Comparison of ENCODE assay signal across 8 cellular contexts in the genomic region with DNA sequence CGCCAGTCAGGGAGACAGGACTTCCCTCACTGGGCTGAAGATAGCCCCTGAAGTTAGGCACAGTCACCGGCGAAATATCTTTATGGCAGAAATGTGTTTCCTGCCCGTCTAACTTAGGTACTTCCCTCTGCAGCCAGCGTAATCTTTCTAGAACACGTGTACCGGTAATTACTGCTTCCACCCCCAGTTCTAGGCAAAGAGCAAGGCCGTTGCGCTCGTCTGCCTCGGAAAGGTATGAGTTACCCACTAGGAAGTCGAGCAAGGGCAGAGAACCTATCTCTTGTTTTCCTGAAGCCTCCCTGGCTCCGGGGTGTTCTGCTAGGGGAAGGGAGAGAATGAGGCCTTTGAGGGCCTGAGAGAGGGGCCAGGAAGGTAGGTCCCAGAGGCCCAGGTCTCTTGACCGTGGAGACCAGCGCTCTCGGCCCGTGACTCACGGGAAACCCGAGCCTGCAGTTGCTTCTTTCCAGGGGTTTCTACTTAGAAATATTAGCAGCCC.
DNase-seq lines count a peak whose midpoint lies in the region; ATAC-seq and TF ChIP-seq lines count a peak whose summit lies in the region.

No MANE protein-coding gene starts in this region.

- TF ChIP-seq CTCF in activated B cell treated with CpG ODN at 0.5 μM for 24 hours (IDR thresholded peaks at IDR 0.05): no peak
- no peak for TF ChIP-seq CTCF in progenitor cell of endocrine pancreas (IDR thresholded peaks at IDR 0.05; ENCODE audit: unreplicated experiment)

- POLR2A ChIA-PET in activated B cell treated with CpG ODN at 0.5 μM for 24 hours (lab: Charles Lee): no interaction called here

- H3K9me3 Mint-ChIP-seq in activated B cell treated with CpG ODN at 0.5 μM for 24 hours (peaks cover 2% of the 10 kb centered on the region), progenitor cell of endocrine pancreas (ENCODE audit: low read depth) (no peaks in the 10 kb centered on the region)

- H3K27ac Mint-ChIP-seq in activated B cell treated with CpG ODN at 0.5 μM for 24 hours: peak overlapping the region; percentile 67
- no peak overlapping the region for H3K27ac Mint-ChIP-seq in progenitor cell of endocrine pancreas

- intact Hi-C loops in activated B cell treated with CpG ODN at 0.5 μM for 24 hours (cut with micrococcal nuclease): loop anchor here (2.0 kb wide), 2 partner anchors 70 kb away; a partner anchor contains a TSS

- DNase-seq in CD1c-positive myeloid dendritic cell (ENCODE audit: extremely low spot score) (peak; percentile 55), activated B cell treated with CpG ODN at 0.5 μM for 24 hours (peak; percentile 23), iris pigment epithelial cell (ENCODE audit: low read depth) (peak; percentile 51), foreskin melanocyte (no peak), progenitor cell of endocrine pancreas (ENCODE audit: low spot score, unreplicated experiment) (no peak), NCI-H146 (lab: John Stamatoyannopoulos, UW) (no peak)

- H3K27me3 Mint-ChIP-seq in activated B cell treated with CpG ODN at 0.5 μM for 24 hours: no peaks in the 10 kb centered on the region
- no peaks in the 10 kb centered on the region for H3K27me3 Mint-ChIP-seq in progenitor cell of endocrine pancreas

- H3K4me1 Mint-ChIP-seq in activated B cell treated with CpG ODN at 0.5 μM for 24 hours (peaks cover 17% of the 10 kb centered on the region), progenitor cell of endocrine pancreas (ENCODE audit: low read depth) (no peaks in the 10 kb centered on the region)

- peaks cover 3% of the 10 kb centered on the region for H3K36me3 Mint-ChIP-seq in activated B cell treated with CpG ODN at 0.5 μM for 24 hours (ENCODE audit: low read depth)
- H3K36me3 Mint-ChIP-seq in progenitor cell of endocrine pancreas (ENCODE audit: insufficient read depth): peaks cover 9% of the 10 kb centered on the region

- ATAC-seq in GM21390 (IDR thresholded peaks at IDR 0.05; ENCODE audit: unreplicated experiment) (peak; percentile 61), activated B cell treated with CpG ODN at 0.5 μM for 24 hours (ENCODE audit: low read depth) (peak; percentile 84), HG02588 (IDR thresholded peaks at IDR 0.05; ENCODE audit: unreplicated experiment) (no peak)

- CTCF ChIA-PET in activated B cell treated with CpG ODN at 0.5 μM for 24 hours (lab: Charles Lee): no interaction called here

- H3K4me3 Mint-ChIP-seq in activated B cell treated with CpG ODN at 0.5 μM for 24 hours (peak overlapping the region; percentile 86), progenitor cell of endocrine pancreas (ENCODE audit: low read depth) (no peak overlapping the region)

Comparison
In these comparisons a context has a peak if more than half of its experiments do, and no peak if none do; other contexts are left out.
1. DNase-seq: peak in CD1c-positive myeloid dendritic cell (single experiment), activated B cell treated with CpG ODN at 0.5 μM for 24 hours (single experiment) and iris pigment epithelial cell (single experiment); none in foreskin melanocyte (single experiment), progenitor cell of endocrine pancreas (single experiment) and NCI-H146 (single experiment).